Comparison of ENCODE assay signal across 18 cellular contexts in the genomic region with DNA sequence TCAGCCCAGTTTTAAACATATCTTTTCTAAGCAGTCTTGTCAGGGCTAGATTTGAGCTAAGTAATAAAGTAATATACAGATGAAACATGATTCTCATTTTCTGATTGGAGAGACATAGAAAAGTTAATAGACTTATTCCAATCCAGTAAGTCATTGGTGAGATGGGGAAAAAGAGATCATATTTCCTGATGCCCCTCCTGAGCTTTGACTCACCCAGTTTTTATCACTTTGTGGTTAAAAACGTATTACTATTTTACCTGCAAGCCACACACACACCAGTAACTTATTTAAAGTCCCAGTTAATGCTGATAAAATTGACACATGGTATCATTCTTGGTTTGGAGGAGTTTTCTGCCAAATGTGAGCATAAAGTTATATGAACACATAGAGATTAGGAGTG.
A peak's percentile ranks its signal among the peaks of the same experiment; 100 is the strongest.
DNase-seq lines count a peak whose midpoint lies in the region; ATAC-seq and TF ChIP-seq lines count a peak whose summit lies in the region.
"Had no signal": no experiment of that assay in that cellular context is flagged by ENCODE, and none has a peak within 500 bp of the region (broad histone marks: within the 10 kb centered on the region; RNA-seq: fewer than 3 reads in every experiment).

No MANE protein-coding gene starts in this region.

- no peak overlapping the region for H3K4me3 ChIP-seq in kidney epithelial cell (ENCODE audit: low read depth, low read length)
- no peak overlapping the region for H3K4me3 ChIP-seq in stomach
- H3K4me3 ChIP-seq in sigmoid colon: no peak overlapping the region
- H3K4me3 ChIP-seq: MG63 had no signal

- no peaks in the 10 kb centered on the region for H3K9me3 ChIP-seq in stomach
- H3K9me3 ChIP-seq in sigmoid colon: no peaks in the 10 kb centered on the region
- H3K9me3 ChIP-seq: MG63 had no signal

- intact Hi-C loops in stomach (cut with DNase I; ENCODE audit: low total_unique reads) (no loop called here), sigmoid colon (cut with DNase I) (no loop called here)

- WGBS in stomach, 5 donors: 32 to 67% (median 52%) methylated on average over 1 of the region's 1 CpG
- WGBS in sigmoid colon, 2 donors: 42 to 70% methylated on average over 1 of the region's 1 CpG

- H3K4me3 Mint-ChIP-seq in stimulated activated effector memory CD8-positive, alpha-beta T cell treated with anti-CD3 and anti-CD28 coated beads, Interleukin-12 subunit alpha, Interleukin-12 subunit beta, amount 100 ng/mL, for 72 hours: no peak overlapping the region
- H3K4me3 Mint-ChIP-seq: CD14-positive monocyte had no signal

- no peak overlapping the region for H3K27ac ChIP-seq in stomach
- H3K27ac ChIP-seq in sigmoid colon: no peak overlapping the region

- H3K27me3 ChIP-seq in kidney epithelial cell (ENCODE audit: control insufficient read depth, insufficient read depth, low read length) (no peaks in the 10 kb centered on the region), stomach (no peaks in the 10 kb centered on the region), sigmoid colon (no peaks in the 10 kb centered on the region)
- H3K27me3 ChIP-seq: MG63 had no signal

- H3K36me3 Mint-ChIP-seq in stimulated activated effector memory CD8-positive, alpha-beta T cell treated with anti-CD3 and anti-CD28 coated beads, Interleukin-12 subunit alpha, Interleukin-12 subunit beta, amount 100 ng/mL, for 72 hours: no peaks in the 10 kb centered on the region
- H3K36me3 Mint-ChIP-seq: CD14-positive monocyte had no signal

- H3K36me3 ChIP-seq in kidney epithelial cell (ENCODE audit: control insufficient read depth, insufficient read depth, low read length) (no peaks in the 10 kb centered on the region), stomach (no peaks in the 10 kb centered on the region), sigmoid colon (no peaks in the 10 kb centered on the region)
- H3K36me3 ChIP-seq: MG63 had no signal

- peak overlapping the region; percentile 23 for H3K27ac Mint-ChIP-seq in stimulated activated effector memory CD8-positive, alpha-beta T cell treated with anti-CD3 and anti-CD28 coated beads, Interleukin-12 subunit alpha, Interleukin-12 subunit beta, amount 100 ng/mL, for 72 hours
- H3K27ac Mint-ChIP-seq: CD14-positive monocyte had no signal

- no peak for TF ChIP-seq POLR2A in stomach (IDR thresholded peaks at IDR 0.05)
- TF ChIP-seq POLR2A in sigmoid colon (IDR thresholded peaks at IDR 0.05): no peak

- peaks cover 21% of the 10 kb centered on the region for H3K4me1 Mint-ChIP-seq in stimulated activated effector memory CD8-positive, alpha-beta T cell treated with anti-CD3 and anti-CD28 coated beads, Interleukin-12 subunit alpha, Interleukin-12 subunit beta, amount 100 ng/mL, for 72 hours
- H3K4me1 Mint-ChIP-seq: CD14-positive monocyte had no signal

- no peaks in the 10 kb centered on the region for H3K9me3 Mint-ChIP-seq in stimulated activated effector memory CD8-positive, alpha-beta T cell treated with anti-CD3 and anti-CD28 coated beads, Interleukin-12 subunit alpha, Interleukin-12 subunit beta, amount 100 ng/mL, for 72 hours

- ATAC-seq in stimulated activated effector memory CD8-positive, alpha-beta T cell treated with anti-CD3 and anti-CD28 coated beads, Interleukin-12 subunit alpha, Interleukin-12 subunit beta, amount 100 ng/mL, for 72 hours: no peak
- no peak for ATAC-seq in HG02798 (IDR thresholded peaks at IDR 0.05; ENCODE audit: poor library complexity, unreplicated experiment)

- TF ChIP-seq EP300 in stomach (IDR thresholded peaks at IDR 0.05): no peak
- no peak for TF ChIP-seq EP300 in sigmoid colon (IDR thresholded peaks at IDR 0.05)

- DNase-seq in HT1080 (ENCODE audit: low read depth) (peak; percentile 52), SW480 (ENCODE audit: low spot score) (peak; percentile 19), kidney epithelial cell (ENCODE audit: low read depth) (peak; percentile 38), stomach (no peak), activated gamma-delta T cell (lab: John Stamatoyannopoulos, UW) (no peak), sigmoid colon (no peak)
- DNase-seq in stimulated activated effector memory CD8-positive, alpha-beta T cell treated with anti-CD3 and anti-CD28 coated beads, Interleukin-12 subunit alpha, Interleukin-12 subunit beta, amount 100 ng/mL, for 72 hours (ENCODE audit: low spot score in 2 of 2): no peak
- DNase-seq: AML-193; COR-L47; DMS53; GOT3; MG63; NCI-H1092; NK-92 treated with Interleukin-12 subunit alpha and Interleukin-12 subunit beta, amount 100 ng/mL, for 24 hours; OCI-M1; RPMI8226 had no signal

- TF ChIP-seq CTCF in kidney epithelial cell (IDR thresholded peaks at IDR 0.05; ENCODE audit: insufficient read depth, low read length, poor library complexity, severe bottlenecking): no peak
- no peak for TF ChIP-seq CTCF in stomach (IDR thresholded peaks at IDR 0.05)
- no peak for TF ChIP-seq CTCF in sigmoid colon (IDR thresholded peaks at IDR 0.05)

- peaks cover 0 to 10% (median 0%) of the 10 kb centered on the region in 4 donors for H3K4me1 ChIP-seq in stomach
- H3K4me1 ChIP-seq in sigmoid colon: peaks cover 0 to 9% (median 4%) of the 10 kb centered on the region in 4 donors

Comparison
In these comparisons a context has a peak if more than half of its experiments do, and no peak if none do; other contexts are left out.
1. DNase-seq: peak in HT1080 (single experiment), SW480 (single experiment) and kidney epithelial cell (single experiment); none in stimulated activated effector memory CD8-positive, alpha-beta T cell treated with anti-CD3 and anti-CD28 coated beads, Interleukin-12 subunit alpha, Interleukin-12 subunit beta, amount 100 ng/mL, for 72 hours (0 of 2), stomach (single experiment), activated gamma-delta T cell (single experiment) and sigmoid colon (single experiment).